In genomic region chr16:58235663-58236062, GRCh38 we compare ENCODE assay signal across 10 cellular contexts. TPM values are rescaled to one million over a fixed set of nuclear protein-coding genes. Genes with fewer than 3 reads are reported as not detected.
A peak's percentile ranks its signal among the peaks of the same experiment; 100 is the strongest.
DNase-seq lines count a peak whose midpoint lies in the region; ATAC-seq and TF ChIP-seq lines count a peak whose summit lies in the region.
"Had no signal": no experiment of that assay in that cellular context is flagged by ENCODE, and none has a peak within 500 bp of the region (broad histone marks: within the 10 kb centered on the region; RNA-seq: fewer than 3 reads in every experiment).

No MANE protein-coding gene starts in this region.

- no TSS peak for BruUV-seq in OCI-LY7 (replicated peaks; lab: Mats Ljungman, UMichigan)

- H3K4me2 ChIP-seq in OCI-LY7 (ENCODE audit: low read length) = peak overlapping the region; percentile 86
- no peak overlapping the region for H3K4me2 ChIP-seq in neuronal stem cell (ENCODE audit: insufficient read depth, low read length, poor library complexity, severe bottlenecking)

- CTCF ChIA-PET in activated CD4-positive, alpha-beta T cell treated with anti-CD3 and anti-CD28 coated beads, Interleukin-2, amount 10 ng/mL, durations not matched to agents 7 days and 5 days (lab: Charles Lee) = interaction anchor here (1.4 kb wide), 1 partner anchor 7 kb away, joined by 4 read pairs; no protein-coding TSS in a partner anchor
- CTCF ChIA-PET in OCI-LY7 (lab: Charles Lee; ENCODE audit: unreplicated experiment) = no interaction called here

- H2BK120ac ChIP-seq in neuronal stem cell (ENCODE audit: low read depth, low read length) = no peak overlapping the region

- H4K20me1 ChIP-seq in OCI-LY7 (ENCODE audit: insufficient read depth, low read length) = no peaks in the 10 kb centered on the region

- H2AK5ac ChIP-seq in neuronal stem cell (ENCODE audit: low read depth, low read length) = no peak overlapping the region

- peaks cover 35% of the 10 kb centered on the region for H3K27me3 Mint-ChIP-seq in activated CD4-positive, alpha-beta T cell treated with anti-CD3 and anti-CD28 coated beads, Interleukin-2, amount 10 ng/mL, durations not matched to agents 7 days and 5 days
- peaks cover 41 to 43% of the 10 kb centered on the region in 2 donors for H3K27me3 Mint-ChIP-seq in effector memory CD8-positive, alpha-beta T cell

- no peak overlapping the region for H3K4ac ChIP-seq in neuronal stem cell (ENCODE audit: low read length)

- no peak for DNase-seq in activated CD4-positive, alpha-beta T cell treated with anti-CD3 and anti-CD28 coated beads, Interleukin-2, amount 10 ng/mL, durations not matched to agents 7 days and 5 days
- no peak for DNase-seq in activated CD4-positive, alpha-beta T cell treated with anti-CD3 and anti-CD28 coated beads for 4 hours
- DNase-seq in OCI-LY7 (ENCODE audit: low spot score) (no peak), neuronal stem cell (ENCODE audit: low spot score) (no peak), left colon (no peak), KBM-7 (no peak)
- DNase-seq in effector memory CD8-positive, alpha-beta T cell = no peak
- DNase-seq in stimulated activated CD4-positive, alpha-beta T cell treated with anti-CD3 and anti-CD28 coated beads, Interleukin-4, amount 100 ng/mL, for 4 hours = no peak
- DNase-seq: GOT3 had no signal

- no peak overlapping the region for H4K91ac ChIP-seq in neuronal stem cell (ENCODE audit: low read depth, low read length, poor library complexity)

- H3K27ac ChIP-seq in OCI-LY7 (ENCODE audit: low read depth, low read length, poor library complexity, severe bottlenecking) = no peak overlapping the region
- no peak overlapping the region for H3K27ac ChIP-seq in neuronal stem cell (replicated peaks; ENCODE audit: low read length)
- H3K27ac ChIP-seq: left ventricle myocardium inferior had no signal

- H4K8ac ChIP-seq in neuronal stem cell (ENCODE audit: low read depth, low read length) = no peak overlapping the region

- no peaks in the 10 kb centered on the region for H3K79me2 ChIP-seq in OCI-LY7 (ENCODE audit: insufficient read depth, low read depth, low read length)

- H3K4me1 ChIP-seq in OCI-LY7 (ENCODE audit: insufficient read depth, low read length, poor library complexity, severe bottlenecking) (peaks cover 5% of the 10 kb centered on the region), neuronal stem cell (ENCODE audit: control insufficient read depth in 2 of 2, insufficient read depth in 1 of 2, low read depth in 1 of 2, low read length in 2 of 2) (peaks cover 3 to 5% of the 10 kb centered on the region in 2 donors)

- no peak overlapping the region for H2BK12ac ChIP-seq in neuronal stem cell (ENCODE audit: low read length)

- H3K27ac Mint-ChIP-seq in activated CD4-positive, alpha-beta T cell treated with anti-CD3 and anti-CD28 coated beads, Interleukin-2, amount 10 ng/mL, durations not matched to agents 7 days and 5 days = no peak overlapping the region
- H3K27ac Mint-ChIP-seq in effector memory CD8-positive, alpha-beta T cell = peak overlapping the region in 1 of 2 donors; percentile 39

- H3K14ac ChIP-seq in neuronal stem cell (ENCODE audit: low read length) = no peak overlapping the region

- no peak overlapping the region for H3K23ac ChIP-seq in neuronal stem cell (ENCODE audit: low read depth, low read length, poor library complexity)

- in situ Hi-C loops in KBM-7 (cut with MboI; ENCODE audit: low pct_unique_long_range_greater_than_20kb, low sequenced_read_pairs) = no loop called here

- POLR2A ChIA-PET in activated CD4-positive, alpha-beta T cell treated with anti-CD3 and anti-CD28 coated beads, Interleukin-2, amount 10 ng/mL, durations not matched to agents 7 days and 5 days (lab: Charles Lee) = no interaction called here
- POLR2A ChIA-PET in OCI-LY7 (lab: Charles Lee) = no interaction called here

- no peaks in the 10 kb centered on the region for H3K9me3 ChIP-seq in OCI-LY7 (ENCODE audit: low read length)
- H3K9me3 ChIP-seq in neuronal stem cell (replicated peaks in 1 of 2; ENCODE audit: control insufficient read depth in 2 of 2, insufficient read depth in 1 of 2, low read depth in 1 of 2, low read length in 2 of 2) = no peaks in the 10 kb centered on the region
- H3K9me3 ChIP-seq: left ventricle myocardium inferior had no signal

- ATAC-seq in effector memory CD8-positive, alpha-beta T cell (replicated peaks) = no peak
- ATAC-seq in left colon = no peak

- H3K9ac ChIP-seq in neuronal stem cell (ENCODE audit: low read depth, low read length, poor library complexity) = no peak overlapping the region

- H2BK5ac ChIP-seq in neuronal stem cell (ENCODE audit: low read length) = no peak overlapping the region

- intact Hi-C loops in OCI-LY7 (cut with micrococcal nuclease; ENCODE audit: unreplicated experiment) (no loop called here), left colon (cut with DNase I, micrococcal nuclease) (no loop called here)

- TF ChIP-seq CTCF in OCI-LY7 (conservative IDR thresholded peaks at IDR 0.05; ENCODE audit: low read length) = no peak

- H3K18ac ChIP-seq in neuronal stem cell (ENCODE audit: low read length) = no peak overlapping the region

- no CpG with 5 or more reads among the region's 3 CpGs for WGBS in neuronal stem cell (ENCODE audit: extremely low coverage in 2 of 2, insufficient read length in 2 of 2, insufficient replicate concordance in 1 of 2), 2 donors

- H2AFZ ChIP-seq in OCI-LY7 (ENCODE audit: low read length) = peak overlapping the region; percentile 99
- peak overlapping the region; percentile 91 for H2AFZ ChIP-seq in neuronal stem cell (ENCODE audit: low read length)

- H2BK15ac ChIP-seq in neuronal stem cell (ENCODE audit: low read length) = no peak overlapping the region

- no peaks in the 10 kb centered on the region for H3K9me3 Mint-ChIP-seq in activated CD4-positive, alpha-beta T cell treated with anti-CD3 and anti-CD28 coated beads, Interleukin-2, amount 10 ng/mL, durations not matched to agents 7 days and 5 days
- H3K9me3 Mint-ChIP-seq in effector memory CD8-positive, alpha-beta T cell = no peaks in the 10 kb centered on the region

- no peaks in the 10 kb centered on the region for H3K36me3 Mint-ChIP-seq in activated CD4-positive, alpha-beta T cell treated with anti-CD3 and anti-CD28 coated beads, Interleukin-2, amount 10 ng/mL, durations not matched to agents 7 days and 5 days (ENCODE audit: low read depth)
- H3K36me3 Mint-ChIP-seq in effector memory CD8-positive, alpha-beta T cell (ENCODE audit: insufficient read depth) = no peaks in the 10 kb centered on the region

- peaks cover 13% of the 10 kb centered on the region for H3K4me1 Mint-ChIP-seq in activated CD4-positive, alpha-beta T cell treated with anti-CD3 and anti-CD28 coated beads, Interleukin-2, amount 10 ng/mL, durations not matched to agents 7 days and 5 days
- peaks cover 11 to 12% of the 10 kb centered on the region in 2 donors for H3K4me1 Mint-ChIP-seq in effector memory CD8-positive, alpha-beta T cell (ENCODE audit: low read depth in 2 of 2)

- peaks cover 0 to 46% (median 2%) of the 10 kb centered on the region in 3 experiments for H3K27me3 ChIP-seq in neuronal stem cell (ENCODE audit: control insufficient read depth in 3 of 3, insufficient read depth in 3 of 3, low read depth in 1 of 3, low read length in 3 of 3)

- H3K9me2 ChIP-seq in OCI-LY7 (ENCODE audit: insufficient read depth, low read length) = no peaks in the 10 kb centered on the region

- peak overlapping the region; percentile 74 for H3K4me3 Mint-ChIP-seq in activated CD4-positive, alpha-beta T cell treated with anti-CD3 and anti-CD28 coated beads, Interleukin-2, amount 10 ng/mL, durations not matched to agents 7 days and 5 days
- peak overlapping the region; percentile 76 to 80 for H3K4me3 Mint-ChIP-seq in effector memory CD8-positive, alpha-beta T cell

- no peaks in the 10 kb centered on the region for H3K36me3 ChIP-seq in OCI-LY7 (ENCODE audit: insufficient read depth, low read length)
- no peaks in the 10 kb centered on the region for H3K36me3 ChIP-seq in neuronal stem cell (replicated peaks in 1 of 2; ENCODE audit: control insufficient read depth in 2 of 2, insufficient read depth in 2 of 2, low read length in 2 of 2)
- H3K36me3 ChIP-seq: left ventricle myocardium inferior had no signal

- H3K4me3 ChIP-seq in OCI-LY7 (ENCODE audit: low read depth, low read length, poor library complexity, severe bottlenecking) = peak overlapping the region; percentile 67
- no peak overlapping the region for H3K4me3 ChIP-seq in neuronal stem cell (ENCODE audit: low read length in 2 of 2)

- H3K79me1 ChIP-seq in neuronal stem cell (ENCODE audit: low read depth, low read length) = no peaks in the 10 kb centered on the region

RNA-seq across cellular contexts. Expression of gene CSNK2A2, which starts 37.8 kb away (rescaled TPM):
- 10 to 100 TPM; 64.8 to 70.4 TPM for total RNA-seq in activated CD4-positive, alpha-beta T cell treated with anti-CD3 and anti-CD28 coated beads, Interleukin-2, amount 10 ng/mL, durations not matched to agents 7 days and 5 days
- 20.6 and 28.7 TPM in 2 replicates for total RNA-seq in OCI-LY7 (2014; rRNA removed; shearing (Covaris generic))
- total RNA-seq in OCI-LY7 (2022) = 105 and 106 TPM in 2 replicates
- polyA plus RNA-seq in neuronal stem cell (2013, experiment 1 of 2) = 62.4 TPM
- polyA plus RNA-seq in neuronal stem cell (2013, experiment 2 of 2) = 63.2 TPM
- 10 to 100 TPM; 47.5 to 53.8 TPM for total RNA-seq in left colon

RNA-seq across cellular contexts. Expression of gene PRSS54, which starts 59.2 kb away (rescaled TPM):
- not detected for total RNA-seq in activated CD4-positive, alpha-beta T cell treated with anti-CD3 and anti-CD28 coated beads, Interleukin-2, amount 10 ng/mL, durations not matched to agents 7 days and 5 days
- not detected in 2 replicates for total RNA-seq in OCI-LY7 (2014; rRNA removed; shearing (Covaris generic))
- not detected in 2 replicates for total RNA-seq in OCI-LY7 (2022)
- not detected for polyA plus RNA-seq in neuronal stem cell (2013, experiment 1 of 2)
- not detected for polyA plus RNA-seq in neuronal stem cell (2013, experiment 2 of 2)
- total RNA-seq in left colon = not detected
- total RNA-seq: left ventricle myocardium inferior had no signal
